15 cellular contexts compared by ENCODE assay signal in the genomic region with DNA sequence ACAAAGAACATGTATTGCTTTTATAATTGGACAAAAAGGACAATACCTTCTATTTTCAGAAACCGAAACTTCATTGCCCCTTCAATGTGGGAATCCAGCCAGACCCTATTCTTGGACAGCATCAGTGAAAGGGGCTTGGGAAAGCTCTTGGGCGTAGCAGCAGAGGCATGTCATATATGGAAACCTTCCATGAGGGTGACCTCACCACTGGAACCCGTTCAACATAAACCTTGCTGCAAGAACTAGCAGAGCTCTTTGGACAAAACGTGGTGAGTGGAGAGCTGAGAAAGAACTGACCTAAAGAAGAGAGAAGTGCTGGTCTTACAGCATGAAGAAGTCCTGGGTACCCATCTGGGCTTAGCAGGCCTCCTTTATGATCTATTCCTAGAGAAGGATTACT. TPM values are rescaled to one million over a fixed set of nuclear protein-coding genes. Genes with fewer than 3 reads are reported as not detected.
A peak's percentile ranks its signal among the peaks of the same experiment; 100 is the strongest.
DNase-seq lines count a peak whose midpoint lies in the region; ATAC-seq and TF ChIP-seq lines count a peak whose summit lies in the region.
"Had no signal": no experiment of that assay in that cellular context is flagged by ENCODE, and none has a peak within 500 bp of the region (broad histone marks: within the 10 kb centered on the region; RNA-seq: fewer than 3 reads in every experiment).

No MANE protein-coding gene starts in this region.

- H3K27ac ChIP-seq in ascending aorta (peak overlapping the region; percentile 80 to 86), PC-3 (ENCODE audit: low read length) (no peak overlapping the region)

- no peaks in the 10 kb centered on the region for H3K79me2 ChIP-seq in PC-3 (ENCODE audit: low read length)

- no peaks in the 10 kb centered on the region for H4K20me1 ChIP-seq in PC-3 (ENCODE audit: low read length)

- peak; percentile 21 for DNase-seq in Ammon's horn (ENCODE audit: low spot score)
- DNase-seq in ascending aorta (ENCODE audit: low spot score in 2 of 2): peak; percentile 29 to 94
- DNase-seq in foreskin fibroblast: peak; percentile 88 to 94
- peak; percentile 16 for DNase-seq in pons (ENCODE audit: low spot score)
- DNase-seq in PC-3: no peak
- DNase-seq in retina: no peak
- no peak for DNase-seq in DMS53 treated with DMSO at 0.1 percent for 48 hours (lab: John Stamatoyannopoulos, UW; ENCODE audit: unreplicated experiment)
- DNase-seq: CD4-positive, alpha-beta memory T cell; kidney; NCI-H2227 treated with DMSO at 0.1 percent for 48 hours; stimulated activated naive CD4-positive, alpha-beta T cell had no signal

- no peaks in the 10 kb centered on the region for H3K9me2 ChIP-seq in PC-3 (replicated peaks; ENCODE audit: low read length)

- ATAC-seq in PC-3: no peak
- ATAC-seq in HG03039 (IDR thresholded peaks at IDR 0.05; ENCODE audit: unreplicated experiment): no peak

- TF ChIP-seq CTCF in ascending aorta (IDR thresholded peaks at IDR 0.05) (no peak), foreskin fibroblast (IDR thresholded peaks at IDR 0.05; ENCODE audit: low read depth, low read length) (no peak), PC-3 (conservative IDR thresholded peaks at IDR 0.05; ENCODE audit: low read depth, low read length) (no peak)

- H2AFZ ChIP-seq in PC-3 (ENCODE audit: low read length): no peak overlapping the region

- CTCF ChIA-PET in PC-3 (lab: Charles Lee): no interaction called here

- H3K9me3 ChIP-seq in ascending aorta: no peaks in the 10 kb centered on the region
- no peaks in the 10 kb centered on the region for H3K9me3 ChIP-seq in PC-3 (ENCODE audit: low read length)

- H3K36me3 ChIP-seq in ascending aorta (peaks cover 4 to 10% of the 10 kb centered on the region in 2 donors), PC-3 (ENCODE audit: low read depth, low read length) (0 out of 2 replicates have a peak, but pooled peaks cover 2% of the 10 kb centered on the region)

- no TSS peak for BruUV-seq in PC-3 (replicated peaks; lab: Mats Ljungman, UMichigan)

- intact Hi-C loops in ascending aorta (cut with DNase I) (loop anchor here (1.0 to 2.0 kb wide), 2 partner anchors 23 to 57 kb away; partner anchors contain the start of genes ACTG2 and DGUOK), PC-3 (cut with micrococcal nuclease) (no loop called here)

- H3K4me3 ChIP-seq in ascending aorta: no peak overlapping the region
- H3K4me3 ChIP-seq in foreskin fibroblast (ENCODE audit: low read depth in 1 of 2, low read length in 2 of 2): no peak overlapping the region
- no peak overlapping the region for H3K4me3 ChIP-seq in PC-3 (ENCODE audit: low read length)
- H3K4me3 ChIP-seq: dorsolateral prefrontal cortex, smooth muscle cell had no signal

- peaks cover 0 to 9% of the 10 kb centered on the region in 2 donors for H3K4me1 ChIP-seq in ascending aorta
- peaks cover 7% of the 10 kb centered on the region; the same call in 1 of the 2 replicates for H3K4me1 ChIP-seq in PC-3 (ENCODE audit: insufficient read depth, low read length)

- no peaks in the 10 kb centered on the region for H3F3A ChIP-seq in PC-3 (ENCODE audit: low read length, unreplicated experiment)

- no peak overlapping the region for H3K9ac ChIP-seq in PC-3 (ENCODE audit: low read length)

- POLR2A ChIA-PET in PC-3 (lab: Charles Lee; ENCODE audit: unreplicated experiment): interaction anchor here (0.7 kb wide), 1 partner anchor 57 kb away, joined by 3 read pairs; the partner anchor contains the start of gene DGUOK

- H3K4me2 ChIP-seq in PC-3 (ENCODE audit: low read length): no peak overlapping the region
- H3K4me2 ChIP-seq: smooth muscle cell had no signal

- H3K27me3 ChIP-seq in ascending aorta (no peaks in the 10 kb centered on the region), PC-3 (ENCODE audit: low read length) (no peaks in the 10 kb centered on the region)
- H3K27me3 ChIP-seq: dorsolateral prefrontal cortex had no signal

RNA-seq across cellular contexts. Expression of gene ACTG2, which starts 22.7 kb away (rescaled TPM):
- total RNA-seq in ascending aorta (134 TPM), PC-3 (2014; rRNA removed) (1.6 and 3.8 TPM in 2 replicates)
- total RNA-seq: CD4-positive, alpha-beta memory T cell; T-helper 2 cell treated with Interferon-gamma antibody and Interleukin-4, amounts not matched to agents 100 ng/mL and 5 ng/mL, for 36 hours had no signal

RNA-seq across cellular contexts. Expression of gene STAMBP, which starts 41.3 kb away (rescaled TPM):
- total RNA-seq in ascending aorta: 36.4 TPM
- 23.8 and 32.2 TPM in 2 replicates for total RNA-seq in PC-3 (2014; rRNA removed)

RNA-seq across cellular contexts. Expression of gene DGUOK, which starts 56.6 kb away (rescaled TPM):
- 79.7 TPM for total RNA-seq in ascending aorta
- total RNA-seq in PC-3 (2014; rRNA removed): 42.2 and 61.3 TPM in 2 replicates

Comparison
In these comparisons a context has a peak if more than half of its experiments do, and no peak if none do; other contexts are left out.
1. DNase-seq: peak in Ammon's horn (single experiment), ascending aorta (2 of 2), foreskin fibroblast (2 of 2) and pons (single experiment); none in PC-3 (single experiment), retina (single experiment) and DMS53 treated with DMSO at 0.1 percent for 48 hours (single experiment).
2. RNA of gene ACTG2, which starts 22.7 kb away (total RNA-seq): 134 TPM in ascending aorta (single experiment); 1.6 to 3.8 TPM in PC-3; every median in the first group is over 10 times any median in the second.